In the genomic region with DNA sequence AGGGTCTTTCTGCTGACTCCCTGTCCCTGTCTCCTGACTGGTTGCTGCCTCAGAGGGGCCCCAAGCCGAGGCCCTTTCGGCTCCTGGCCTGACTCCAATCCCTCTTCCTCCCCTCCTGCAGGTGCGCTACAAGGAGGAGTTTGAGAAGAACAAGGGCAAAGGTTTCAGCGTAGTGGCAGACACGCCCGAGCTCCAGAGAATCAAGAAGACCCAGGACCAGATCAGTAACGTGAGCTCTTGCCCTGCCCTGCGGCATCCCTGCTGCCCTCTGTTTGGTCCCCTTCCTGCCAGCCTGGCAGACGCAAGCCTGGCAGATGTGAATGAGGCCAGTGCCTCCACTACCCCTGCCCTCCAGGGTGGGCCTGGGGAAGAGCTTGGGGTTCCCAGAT, we compare ENCODE assay signal across 8 cellular contexts. TPM values are rescaled to one million over a fixed set of nuclear protein-coding genes. Genes with fewer than 3 reads are reported as not detected.
A peak's percentile ranks its signal among the peaks of the same experiment; 100 is the strongest.
DNase-seq lines count a peak whose midpoint lies in the region; ATAC-seq and TF ChIP-seq lines count a peak whose summit lies in the region.

No MANE protein-coding gene starts in this region.

- no peak overlapping the region for H3K4me3 ChIP-seq in HUES6 (ENCODE audit: low read depth, low read length)
- H3K4me3 ChIP-seq in effector memory CD4-positive, alpha-beta T cell (ENCODE audit: insufficient read depth, low read depth, low read length, poor library complexity, severe bottlenecking): peak overlapping the region; percentile 33
- no peak overlapping the region for H3K4me3 ChIP-seq in SK-N-SH (ENCODE audit: low read depth in 2 of 2, low read length in 1 of 2)

- no peak for TF ChIP-seq EP300 in SK-N-SH (IDR thresholded peaks at IDR 0.05; ENCODE audit: borderline replicate concordance in 1 of 2, low read depth in 1 of 2, low read length in 1 of 2)

- H4K20me1 ChIP-seq in SK-N-SH (ENCODE audit: insufficient read depth): peaks cover 80% of the 10 kb centered on the region

- ATAC-seq in stimulated activated naive CD8-positive, alpha-beta T cell treated with anti-CD3 and anti-CD28 coated beads, Interleukin-15, Interleukin-2, amounts not matched to agents 100 U/mL and 50 U/mL, for 24 hours: peak; percentile 26

- no peak for TF ChIP-seq RAD21 in SK-N-SH (IDR thresholded peaks at IDR 0.05; ENCODE audit: low read length)

- no peak overlapping the region for H2AFZ ChIP-seq in SK-N-SH (ENCODE audit: low read depth)

- peak; percentile 77 for DNase-seq in activated CD4-positive, alpha-beta T cell treated with anti-CD3 and anti-CD28 coated beads, Interleukin-2, amount 10 ng/mL, durations not matched to agents 24 days and 14 days
- DNase-seq in activated CD4-positive, alpha-beta T cell treated with anti-CD3 and anti-CD28 coated beads, Interleukin-2, amount 50 U/mL, for 4 hours: no peak
- peak in 1 of 3 donors; percentile 16 for DNase-seq in effector memory CD4-positive, alpha-beta T cell
- DNase-seq in stimulated activated naive CD8-positive, alpha-beta T cell treated with anti-CD3 and anti-CD28 coated beads, Interleukin-15, Interleukin-2, amounts not matched to agents 100 U/mL and 50 U/mL, for 24 hours: no peak
- DNase-seq in NCI-H524 (lab: John Stamatoyannopoulos, UW) (no peak), SK-N-SH (no peak), NCI-H510A (lab: John Stamatoyannopoulos, UW) (no peak)

- no peaks in the 10 kb centered on the region for H3K9me3 Mint-ChIP-seq in activated CD4-positive, alpha-beta T cell treated with anti-CD3 and anti-CD28 coated beads, Interleukin-2, amount 10 ng/mL, durations not matched to agents 24 days and 14 days

- peak overlapping the region; percentile 75 for H3K4me3 Mint-ChIP-seq in activated CD4-positive, alpha-beta T cell treated with anti-CD3 and anti-CD28 coated beads, Interleukin-2, amount 10 ng/mL, durations not matched to agents 24 days and 14 days

- POLR2A ChIA-PET in SK-N-SH (lab: Yijun Ruan, JAX): no interaction called here

- H3K27ac Mint-ChIP-seq in activated CD4-positive, alpha-beta T cell treated with anti-CD3 and anti-CD28 coated beads, Interleukin-2, amount 10 ng/mL, durations not matched to agents 24 days and 14 days: peak overlapping the region; percentile 91

- H3F3A ChIP-seq in SK-N-SH (replicated peaks; ENCODE audit: insufficient read depth): peaks cover 41% of the 10 kb centered on the region

- H3K9me3 ChIP-seq in HUES6 (ENCODE audit: control insufficient read depth, insufficient read depth, low read depth, low read length) (no peaks in the 10 kb centered on the region), SK-N-SH (no peaks in the 10 kb centered on the region)
- no peaks in the 10 kb centered on the region for H3K9me3 ChIP-seq in effector memory CD4-positive, alpha-beta T cell (ENCODE audit: control insufficient read depth, low read length)

- peaks cover 76% of the 10 kb centered on the region for H3K79me2 ChIP-seq in SK-N-SH (ENCODE audit: insufficient read depth)

- intact Hi-C loops in activated CD4-positive, alpha-beta T cell treated with anti-CD3 and anti-CD28 coated beads, Interleukin-2, amount 10 ng/mL, durations not matched to agents 24 days and 14 days (cut with micrococcal nuclease): loop anchor here (1.0 to 2.0 kb wide), 4 partner anchors 27 to 73 kb away; partner anchors contain the start of genes CWC25 and RPL23

- no peak for TF ChIP-seq CTCF in SK-N-SH (IDR thresholded peaks at IDR 0.05)

- no peak overlapping the region for H3K27ac ChIP-seq in HUES6 (ENCODE audit: low read depth, low read length)
- peak overlapping the region; percentile 88 for H3K27ac ChIP-seq in effector memory CD4-positive, alpha-beta T cell (ENCODE audit: insufficient read depth, low read length, poor library complexity, severe bottlenecking)
- peak overlapping the region in 1 of 2 experiments; percentile 27; a peak in 2 of 4 replicates for H3K27ac ChIP-seq in SK-N-SH (ENCODE audit: low read depth in 2 of 2, low read length in 1 of 2)

- 89% methylated on average over 8 of the region's 9 CpGs for WGBS in SK-N-SH (ENCODE audit: low lambda C conversion rate)

- no peaks in the 10 kb centered on the region for H3K9me2 ChIP-seq in SK-N-SH

- H3K4me1 ChIP-seq in HUES6 (ENCODE audit: control insufficient read depth, insufficient read depth, low read length) (peaks cover 37% of the 10 kb centered on the region; the same call in 1 of the 2 replicates), SK-N-SH (ENCODE audit: control insufficient read depth in 1 of 2, insufficient read depth in 2 of 2, low read depth in 1 of 2, low read length in 1 of 2) (peaks cover 11 to 35% of the 10 kb centered on the region in 2 experiments; a peak in 1 of 4 replicates)
- H3K4me1 ChIP-seq in effector memory CD4-positive, alpha-beta T cell (ENCODE audit: control insufficient read depth, insufficient read depth, low read length, poor library complexity, severe bottlenecking): peaks cover 70% of the 10 kb centered on the region

- CTCF ChIA-PET in SK-N-SH (lab: Yijun Ruan, JAX): interaction anchor here (1.3 kb wide), 2 partner anchors 17 to 276 kb away, joined by 3 read pairs; no protein-coding TSS in a partner anchor

- no peaks in the 10 kb centered on the region for H3K27me3 Mint-ChIP-seq in activated CD4-positive, alpha-beta T cell treated with anti-CD3 and anti-CD28 coated beads, Interleukin-2, amount 10 ng/mL, durations not matched to agents 24 days and 14 days

- H3K9ac ChIP-seq in HUES6 (ENCODE audit: low read length): peak overlapping the region; percentile 12
- H3K9ac ChIP-seq in SK-N-SH: no peak overlapping the region

- peaks cover 54% of the 10 kb centered on the region for H3K36me3 Mint-ChIP-seq in activated CD4-positive, alpha-beta T cell treated with anti-CD3 and anti-CD28 coated beads, Interleukin-2, amount 10 ng/mL, durations not matched to agents 24 days and 14 days (ENCODE audit: low read depth)

- H3K36me3 ChIP-seq in HUES6 (ENCODE audit: control insufficient read depth, insufficient read depth, low read length): peaks cover 61% of the 10 kb centered on the region
- peaks cover 30% of the 10 kb centered on the region for H3K36me3 ChIP-seq in effector memory CD4-positive, alpha-beta T cell (ENCODE audit: control insufficient read depth, insufficient read depth, low read length)
- H3K36me3 ChIP-seq in SK-N-SH (replicated peaks in 1 of 2; ENCODE audit: control insufficient read depth in 1 of 2, insufficient read depth in 2 of 2, low read length in 1 of 2): peaks cover 33 to 38% of the 10 kb centered on the region in 2 experiments

- no peaks in the 10 kb centered on the region for H3K27me3 ChIP-seq in HUES6 (ENCODE audit: control insufficient read depth, insufficient read depth, low read length)
- no peaks in the 10 kb centered on the region for H3K27me3 ChIP-seq in effector memory CD4-positive, alpha-beta T cell (replicated peaks; ENCODE audit: control insufficient read depth, insufficient read depth, low read length, poor library complexity, severe bottlenecking)
- H3K27me3 ChIP-seq in SK-N-SH (ENCODE audit: insufficient read depth): no peaks in the 10 kb centered on the region

- H3K4me1 Mint-ChIP-seq in activated CD4-positive, alpha-beta T cell treated with anti-CD3 and anti-CD28 coated beads, Interleukin-2, amount 10 ng/mL, durations not matched to agents 24 days and 14 days: peaks cover 47% of the 10 kb centered on the region

- no peak overlapping the region for H3K4me2 ChIP-seq in SK-N-SH

TF ChIP-seq in SK-N-SH, 30 proteins besides CTCF, POLR2A, EP300 and RAD21 (continues in another document):
- TF ChIP-seq USF2 (IDR thresholded peaks at IDR 0.05; ENCODE audit: borderline replicate concordance, low read depth, low read length): no peak
- no peak for TF ChIP-seq RFX5 (IDR thresholded peaks at IDR 0.05; ENCODE audit: low read length)
- TF ChIP-seq SIN3A (IDR thresholded peaks at IDR 0.05; ENCODE audit: borderline replicate concordance, low read depth, low read length): no peak
- no peak for TF ChIP-seq TAF1 (IDR thresholded peaks at IDR 0.05; ENCODE audit: borderline replicate concordance, low read depth, low read length)
- no peak for TF ChIP-seq RXRA (IDR thresholded peaks at IDR 0.05; ENCODE audit: borderline replicate concordance, low read depth)
- no peak for TF ChIP-seq YY1 (IDR thresholded peaks at IDR 0.05; ENCODE audit: low read depth)
- TF ChIP-seq TCF12 (IDR thresholded peaks at IDR 0.05): no peak
- no peak for TF ChIP-seq RCOR1 (IDR thresholded peaks at IDR 0.05; ENCODE audit: low read length)
- TF ChIP-seq GABPA (IDR thresholded peaks at IDR 0.05; ENCODE audit: low read depth): no peak
- TF ChIP-seq, protein P1, sequence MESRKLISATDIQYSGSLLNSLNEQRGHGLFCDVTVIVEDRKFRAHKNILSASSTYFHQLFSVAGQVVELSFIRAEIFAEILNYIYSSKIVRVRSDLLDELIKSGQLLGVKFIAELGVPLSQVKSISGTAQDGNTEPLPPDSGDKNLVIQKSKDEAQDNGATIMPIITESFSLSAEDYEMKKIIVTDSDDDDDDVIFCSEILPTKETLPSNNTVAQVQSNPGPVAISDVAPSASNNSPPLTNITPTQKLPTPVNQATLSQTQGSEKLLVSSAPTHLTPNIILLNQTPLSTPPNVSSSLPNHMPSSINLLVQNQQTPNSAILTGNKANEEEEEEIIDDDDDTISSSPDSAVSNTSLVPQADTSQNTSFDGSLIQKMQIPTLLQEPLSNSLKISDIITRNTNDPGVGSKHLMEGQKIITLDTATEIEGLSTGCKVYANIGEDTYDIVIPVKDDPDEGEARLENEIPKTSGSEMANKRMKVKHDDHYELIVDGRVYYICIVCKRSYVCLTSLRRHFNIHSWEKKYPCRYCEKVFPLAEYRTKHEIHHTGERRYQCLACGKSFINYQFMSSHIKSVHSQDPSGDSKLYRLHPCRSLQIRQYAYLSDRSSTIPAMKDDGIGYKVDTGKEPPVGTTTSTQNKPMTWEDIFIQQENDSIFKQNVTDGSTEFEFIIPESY (IDR thresholded peaks at IDR 0.05; ENCODE audit: borderline replicate concordance, low read depth): no peak

RNA-seq across cellular contexts. Expression of gene LASP1, which starts 28.4 kb away (rescaled TPM):
- total RNA-seq in activated CD4-positive, alpha-beta T cell treated with anti-CD3 and anti-CD28 coated beads, Interleukin-2, amount 10 ng/mL, durations not matched to agents 24 days and 14 days: 130 and 131 TPM in 2 replicates
- polyA plus RNA-seq in SK-N-SH (2012; rRNA removed): 79.7 and 102 TPM in 2 replicates
- 59.0 and 70.3 TPM in 2 replicates for polyA plus RNA-seq in SK-N-SH (2012; cell fraction: cytosol; rRNA removed)
- polyA plus RNA-seq in SK-N-SH (2012; cell fraction: nucleus; rRNA removed): 88.9 and 142 TPM in 2 replicates

RNA-seq across cellular contexts. Expression of gene RPL23, which starts 44.8 kb away (rescaled TPM):
- total RNA-seq in activated CD4-positive, alpha-beta T cell treated with anti-CD3 and anti-CD28 coated beads, Interleukin-2, amount 10 ng/mL, durations not matched to agents 24 days and 14 days: 1,994 and 2,005 TPM in 2 replicates
- polyA plus RNA-seq in SK-N-SH (2012; rRNA removed): 2,658 and 2,763 TPM in 2 replicates
- polyA plus RNA-seq in SK-N-SH (2012; cell fraction: cytosol; rRNA removed): 3,488 and 4,696 TPM in 2 replicates
- 540 and 582 TPM in 2 replicates for polyA plus RNA-seq in SK-N-SH (2012; cell fraction: nucleus; rRNA removed)
